ENCODE assay signal across 18 cellular contexts in genomic region chr4:136651932-136652331, GRCh38.
DNase-seq lines count a peak whose midpoint lies in the region; ATAC-seq and TF ChIP-seq lines count a peak whose summit lies in the region.
"Had no signal": no experiment of that assay in that cellular context is flagged by ENCODE, and none has a peak within 500 bp of the region (broad histone marks: within the 10 kb centered on the region; RNA-seq: fewer than 3 reads in every experiment).

No MANE protein-coding gene starts in this region.

- no peaks in the 10 kb centered on the region for H3K36me3 ChIP-seq in SK-N-MC (ENCODE audit: insufficient read depth, low read length)
- H3K36me3 ChIP-seq: MG63 had no signal

- DNase-seq in NCI-H460 (ENCODE audit: extremely low read depth, low read depth): peak; percentile 19
- peak; percentile 8 for DNase-seq in SK-N-MC (ENCODE audit: low read depth, low spot score)
- no peak for DNase-seq in central memory CD8-positive, alpha-beta T cell (ENCODE audit: low spot score in 2 of 2)
- DNase-seq in natural killer cell: no peak
- no peak for DNase-seq in ACHN
- DNase-seq in posterior cingulate gyrus: no peak
- DNase-seq: C1 segment of cervical spinal cord; Calu3; CD8-positive, alpha-beta T cell; DMS153; Kasumi-1; MG63; NCI-H1417; NCI-H1694 treated with DMSO at 0.1 percent for 48 hours; NCI-H2081 treated with DMSO at 0.1 percent for 48 hours; NCI-H446 treated with DMSO at 0.1 percent for 48 hours; Right ventricle myocardium superior had no signal

- H3K4me1 Mint-ChIP-seq in central memory CD8-positive, alpha-beta T cell: peaks cover 23% of the 10 kb centered on the region
- peaks cover 27 to 29% of the 10 kb centered on the region in 2 donors for H3K4me1 Mint-ChIP-seq in natural killer cell

- intact Hi-C loops in natural killer cell (cut with micrococcal nuclease): no loop called here
- intact Hi-C loops in posterior cingulate gyrus (cut with DNase I): no loop called here

- no peak for ATAC-seq in central memory CD8-positive, alpha-beta T cell (replicated peaks; ENCODE audit: extremely low read depth, poor library complexity, severe bottlenecking)
- ATAC-seq in natural killer cell (peak in 2 of 3 donors; percentile 21 to 44), HG03135 (IDR thresholded peaks at IDR 0.05; ENCODE audit: unreplicated experiment) (no peak)
- ATAC-seq: CD8-positive, alpha-beta T cell had no signal

- H3K36me3 Mint-ChIP-seq in central memory CD8-positive, alpha-beta T cell (ENCODE audit: insufficient read depth): no peaks in the 10 kb centered on the region
- peaks cover 7% of the 10 kb centered on the region for H3K36me3 Mint-ChIP-seq in natural killer cell
- H3K36me3 Mint-ChIP-seq: CD8-positive, alpha-beta T cell had no signal

- H3K27ac Mint-ChIP-seq in central memory CD8-positive, alpha-beta T cell (ENCODE audit: low read depth): peak overlapping the region; percentile 50
- peak overlapping the region; percentile 65 to 87 for H3K27ac Mint-ChIP-seq in natural killer cell
- H3K27ac Mint-ChIP-seq: CD8-positive, alpha-beta T cell had no signal

- H3K27me3 Mint-ChIP-seq in central memory CD8-positive, alpha-beta T cell: no peaks in the 10 kb centered on the region
- no peaks in the 10 kb centered on the region for H3K27me3 Mint-ChIP-seq in natural killer cell (ENCODE audit: low read depth in 2 of 2)

- no peaks in the 10 kb centered on the region for H3K9me3 ChIP-seq in SK-N-MC (ENCODE audit: low read depth, low read length)
- H3K9me3 ChIP-seq: MG63 had no signal

- no peak overlapping the region for H3K9ac ChIP-seq in SK-N-MC (ENCODE audit: insufficient read length)

- no peak overlapping the region for H3K4me3 ChIP-seq in SK-N-MC
- H3K4me3 ChIP-seq: MG63 had no signal

- H3K27ac ChIP-seq in SK-N-MC: 0 out of 2 replicates have a peak overlapping the region, but pooled peaks have one; percentile 10

- in situ Hi-C loops in ACHN (cut with HindIII; ENCODE audit: low pct_ligation_motif_present, low pct_unique_long_range_greater_than_20kb, low sequenced_read_pairs): no loop called here

- peak overlapping the region; percentile 53 for H3K4me3 Mint-ChIP-seq in central memory CD8-positive, alpha-beta T cell
- peak overlapping the region; percentile 84 for H3K4me3 Mint-ChIP-seq in natural killer cell
- H3K4me3 Mint-ChIP-seq: CD8-positive, alpha-beta T cell had no signal

- H3K9me3 Mint-ChIP-seq in central memory CD8-positive, alpha-beta T cell: no peaks in the 10 kb centered on the region
- no peaks in the 10 kb centered on the region for H3K9me3 Mint-ChIP-seq in natural killer cell

- no peak for TF ChIP-seq CTCF in natural killer cell (IDR thresholded peaks at IDR 0.05)

Comparison
In these comparisons a context has a peak if more than half of its experiments do, and no peak if none do; other contexts are left out.
1. DNase-seq: peak in NCI-H460 (single experiment) and SK-N-MC (single experiment); none in central memory CD8-positive, alpha-beta T cell (0 of 2), natural killer cell (single experiment), ACHN (single experiment) and posterior cingulate gyrus (0 of 10).
2. ATAC-seq: peak in natural killer cell (2 of 3); none in central memory CD8-positive, alpha-beta T cell (single experiment) and HG03135 (single experiment).